In the genomic region with DNA sequence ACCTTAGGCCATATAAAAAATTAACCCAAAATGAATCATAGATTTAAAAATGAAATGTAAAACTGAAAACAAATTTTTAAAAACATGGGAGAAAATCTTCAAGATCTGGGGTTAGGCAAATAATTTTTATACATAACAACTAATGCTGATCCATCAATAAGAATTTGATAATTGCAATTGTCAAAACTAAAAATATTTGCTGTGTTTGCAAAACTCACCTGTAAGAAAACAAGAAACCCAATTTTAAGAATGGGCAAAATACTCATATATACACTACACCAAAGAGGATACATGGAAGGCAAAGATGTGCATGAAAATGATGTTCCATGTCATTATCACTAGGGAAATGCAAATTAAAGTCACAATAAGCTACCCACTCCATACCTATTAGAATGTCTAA, we compare ENCODE assay signal across 11 cellular contexts.
"Had no signal": no experiment of that assay in that cellular context is flagged by ENCODE, and none has a peak within 500 bp of the region (broad histone marks: within the 10 kb centered on the region; RNA-seq: fewer than 3 reads in every experiment).

No MANE protein-coding gene starts in this region.

- H3K9me3 ChIP-seq: HAP-1 had no signal

- H3K27ac ChIP-seq: GM23248 had no signal

- H3K4me2 ChIP-seq: GM23338 had no signal

- H3K9ac ChIP-seq: GM23248 had no signal

- DNase-seq: GM23248, GOT3, H7, H9, HCEC 1CT, HFFc6 had no signal

- H3K36me3 ChIP-seq: HAP-1 had no signal

- ATAC-seq: GM23338, HCT116 had no signal

- H3K4me3 ChIP-seq: GM23248, GM23338, HAP-1 had no signal

- H2AFZ ChIP-seq: GM23248, GM23338 had no signal

- FAIRE-seq: H1, H54 had no signal

- H3K4me1 ChIP-seq: HAP-1 had no signal
